23 cellular contexts compared by ENCODE assay signal in genomic region chr18:55592106-55592505, GRCh38. TPM values are rescaled to one million over a fixed set of nuclear protein-coding genes. Genes with fewer than 3 reads are reported as not detected.
DNase-seq lines count a peak whose midpoint lies in the region; ATAC-seq, FAIRE-seq and TF ChIP-seq lines count a peak whose summit lies in the region.
"Had no signal": no experiment of that assay in that cellular context is flagged by ENCODE, and none has a peak within 500 bp of the region (broad histone marks: within the 10 kb centered on the region; RNA-seq: fewer than 3 reads in every experiment).

No MANE protein-coding gene starts in this region.

- H4K20me1 ChIP-seq in IMR-90 (ENCODE audit: insufficient read depth, low read length) = no peaks in the 10 kb centered on the region
- H4K20me1 ChIP-seq in endothelial cell of umbilical vein (replicated peaks; ENCODE audit: control insufficient read depth, extremely low read depth, insufficient read depth, low read length) = no peaks in the 10 kb centered on the region
- no peaks in the 10 kb centered on the region for H4K20me1 ChIP-seq in osteoblast (ENCODE audit: insufficient read depth, low read length)
- H4K20me1 ChIP-seq: BLaER1 treated with 17β-estradiol and CSF1 and Interleukin-3, amounts not matched to agents 10 nM and 100 nM had no signal

- in situ Hi-C loops in IMR-90 (cut with MboI; ENCODE audit: low sequenced_read_pairs) = loop anchor here (10.0 kb wide), 1 partner anchor 183 kb away; no protein-coding TSS in a partner anchor

- dilution Hi-C loops in IMR-90 (cut with HindIII; ENCODE audit: low sequenced_read_pairs, unreplicated experiment) = no loop called here
- dilution Hi-C loops in endothelial cell of umbilical vein (cut with MboI; ENCODE audit: extremely low pct_ligation_motif_present, low sequenced_read_pairs) = no loop called here

- TF ChIP-seq CTCF in IMR-90 (conservative IDR thresholded peaks at IDR 0.05; ENCODE audit: low read depth, low read length) (no peak), endothelial cell of umbilical vein (IDR thresholded peaks at IDR 0.05; ENCODE audit: extremely low read depth in 1 of 2, insufficient read depth in 1 of 2, low read depth in 1 of 2, low read length in 2 of 2) (no peak), osteoblast (IDR thresholded peaks at IDR 0.05; ENCODE audit: extremely low read depth, low read depth, low read length) (no peak)

- H3K4me2 ChIP-seq in IMR-90 (ENCODE audit: low read depth, low read length) = no peak overlapping the region
- H3K4me2 ChIP-seq in endothelial cell of umbilical vein (ENCODE audit: insufficient read depth, low read length) = no peak overlapping the region
- no peak overlapping the region for H3K4me2 ChIP-seq in osteoblast (ENCODE audit: insufficient read depth, low read length)

- peak overlapping the region; percentile 5; the same call in 1 of the 2 replicates for H3K23ac ChIP-seq in IMR-90 (ENCODE audit: low read depth, low read length)

- H3K9me1 ChIP-seq in IMR-90 (ENCODE audit: insufficient read depth, low read length) (no peaks in the 10 kb centered on the region; the same call in 1 of the 2 replicates), endothelial cell of umbilical vein (replicated peaks; ENCODE audit: control insufficient read depth, extremely low read depth, insufficient read depth, low read length) (no peaks in the 10 kb centered on the region)

- H3K36me3 ChIP-seq in IMR-90 (ENCODE audit: control insufficient read depth, insufficient read depth, low read length) = no peaks in the 10 kb centered on the region
- H3K36me3 ChIP-seq in endothelial cell of umbilical vein (ENCODE audit: control insufficient read depth in 2 of 2, extremely low read depth in 1 of 2, insufficient read depth in 2 of 2, low read length in 2 of 2) = no peaks in the 10 kb centered on the region
- H3K36me3 ChIP-seq in osteoblast (ENCODE audit: insufficient read depth, low read length) = no peaks in the 10 kb centered on the region
- H3K36me3 ChIP-seq: BLaER1 treated with 17β-estradiol and CSF1 and Interleukin-3, amounts not matched to agents 10 nM and 100 nM; SJCRH30 had no signal

- no peak overlapping the region for H3K56ac ChIP-seq in IMR-90 (ENCODE audit: extremely low read depth, insufficient read depth, low read length)

- no peak overlapping the region for H2BK20ac ChIP-seq in IMR-90 (ENCODE audit: low read depth, low read length)

- H3K27me3 ChIP-seq in IMR-90 (ENCODE audit: control insufficient read depth, insufficient read depth, low read length) (no peaks in the 10 kb centered on the region), endothelial cell of umbilical vein (ENCODE audit: control insufficient read depth in 2 of 2, insufficient read depth in 2 of 2, low read length in 2 of 2) (no peaks in the 10 kb centered on the region), osteoblast (ENCODE audit: insufficient read depth, low read length) (no peaks in the 10 kb centered on the region)
- H3K27me3 ChIP-seq: BLaER1 treated with 17β-estradiol and CSF1 and Interleukin-3, amounts not matched to agents 10 nM and 100 nM; SJCRH30 had no signal

- WGBS in IMR-90 (ENCODE audit: extremely low coverage in 2 of 2, insufficient read length in 1 of 2), 2 experiments = no CpG with 5 or more reads among the region's 1 CpG

- H2BK120ac ChIP-seq in IMR-90 (ENCODE audit: low read depth, low read length) = 0 out of 2 replicates have a peak overlapping the region, but pooled peaks have one; percentile 29

- no peak overlapping the region for H3K14ac ChIP-seq in IMR-90 (replicated peaks; ENCODE audit: low read depth, low read length)

- no peak overlapping the region; the same call in 1 of the 2 replicates for H4K5ac ChIP-seq in IMR-90 (ENCODE audit: low read depth, low read length)

- peaks cover 0 to 9% of the 10 kb centered on the region in 2 experiments; a peak in 2 of 4 replicates for H3K79me1 ChIP-seq in IMR-90 (ENCODE audit: low read depth in 1 of 2, low read length in 2 of 2)

- no peak for FAIRE-seq in endothelial cell of umbilical vein (lab: Jason Lieb, UNC)
- FAIRE-seq: A204.1, GM12891, RCC 7860 had no signal

- H3K9me3 ChIP-seq in IMR-90 (ENCODE audit: control insufficient read depth, insufficient read depth, low read length) = no peaks in the 10 kb centered on the region
- no peaks in the 10 kb centered on the region for H3K9me3 ChIP-seq in endothelial cell of umbilical vein (replicated peaks; ENCODE audit: control insufficient read depth, insufficient read depth, low read length)
- H3K9me3 ChIP-seq in osteoblast (ENCODE audit: low read depth, low read length) = no peaks in the 10 kb centered on the region
- H3K9me3 ChIP-seq: SJCRH30 had no signal

- no peak for ATAC-seq in IMR-90 (ENCODE audit: low read depth)
- ATAC-seq: HCT116, SK-N-SH treated with all-trans-retinoic acid at 6 μM for 48 hours had no signal

- no peak overlapping the region for H2AK5ac ChIP-seq in IMR-90 (ENCODE audit: low read depth, low read length)

- no peak overlapping the region for H3K27ac ChIP-seq in IMR-90 (ENCODE audit: insufficient read depth, low read length)
- peak overlapping the region; percentile 16 for H3K27ac ChIP-seq in endothelial cell of umbilical vein (ENCODE audit: insufficient read depth, low read depth, low read length)
- H3K27ac ChIP-seq in osteoblast (ENCODE audit: low read depth, low read length) = peak overlapping the region; percentile 34
- H3K27ac ChIP-seq: BLaER1 treated with 17β-estradiol and CSF1 and Interleukin-3, amounts not matched to agents 10 nM and 100 nM; SJCRH30 had no signal

- CTCF ChIA-PET in IMR-90 (lab: Yijun Ruan, JAX) (no interaction called here), endothelial cell of umbilical vein (lab: Charles Lee) (interaction anchor here (1.2 to 1.3 kb wide), 2 partner anchors 11 to 190 kb away, joined by 3 to 6 read pairs; no protein-coding TSS in a partner anchor)

- H3K4me3 ChIP-seq in IMR-90 (ENCODE audit: insufficient read depth, low read depth, low read length) = no peak overlapping the region
- H3K4me3 ChIP-seq in endothelial cell of umbilical vein (replicated peaks in 1 of 3; ENCODE audit: insufficient read depth in 1 of 3, low read depth in 1 of 3, low read length in 3 of 3) = no peak overlapping the region
- no peak overlapping the region for H3K4me3 ChIP-seq in osteoblast (ENCODE audit: insufficient read depth, low read length)
- H3K4me3 ChIP-seq: BLaER1 treated with 17β-estradiol and CSF1 and Interleukin-3, amounts not matched to agents 10 nM and 100 nM; SJCRH30 had no signal

- intact Hi-C loops in IMR-90 (cut with micrococcal nuclease) = no loop called here
- intact Hi-C loops in endothelial cell of umbilical vein (cut with micrococcal nuclease) = no loop called here

- TF ChIP-seq RAD21 in IMR-90 (IDR thresholded peaks at IDR 0.05; ENCODE audit: low read length) = no peak

- H2BK5ac ChIP-seq in IMR-90 (ENCODE audit: low read depth, low read length, poor library complexity, severe bottlenecking) = no peak overlapping the region

- H2BK15ac ChIP-seq in IMR-90 (ENCODE audit: low read depth, low read length) = no peak overlapping the region

- DNase-seq in EL (peak; percentile 51), IMR-90 (no peak), endothelial cell of umbilical vein (ENCODE audit: low read depth, low spot score) (no peak), osteoblast (ENCODE audit: insufficient read length, low spot score, missing footprints) (no peak), DMS153 treated with DMSO at 0.1 percent for 48 hours (lab: John Stamatoyannopoulos, UW; ENCODE audit: unreplicated experiment) (no peak), NCI-H146 treated with DMSO at 0.1 percent for 48 hours (lab: John Stamatoyannopoulos, UW; ENCODE audit: unreplicated experiment) (no peak), NCI-H1417 (lab: John Stamatoyannopoulos, UW) (no peak)
- DNase-seq: AML-193; CD4-positive, alpha-beta T cell; DMS53; MM.1S; NCI-H1694 treated with DMSO at 0.1 percent for 48 hours; NCI-H2081; NCI-H2227 treated with DMSO at 0.1 percent for 48 hours; NCI-H510A; NCI-H69; SJCRH30 had no signal

- BruUV-seq in IMR-90 (replicated peaks; lab: Mats Ljungman, UMichigan) (no TSS peak), endothelial cell of umbilical vein (replicated peaks; lab: Mats Ljungman, UMichigan) (no TSS peak)

- H3K79me2 ChIP-seq in endothelial cell of umbilical vein (ENCODE audit: control insufficient read depth, insufficient read depth, low read length) = peaks cover 17% of the 10 kb centered on the region
- H3K79me2 ChIP-seq in osteoblast (ENCODE audit: insufficient read depth, low read length) = no peaks in the 10 kb centered on the region

- peaks cover 3% of the 10 kb centered on the region for H3K4me1 ChIP-seq in IMR-90 (ENCODE audit: control insufficient read depth, insufficient read depth, low read length)
- H3K4me1 ChIP-seq in endothelial cell of umbilical vein (ENCODE audit: control insufficient read depth, extremely low read depth, insufficient read depth, low read length) = peaks cover 7% of the 10 kb centered on the region
- H3K4me1 ChIP-seq in osteoblast (ENCODE audit: insufficient read depth, low read length) = peaks cover 13% of the 10 kb centered on the region
- H3K4me1 ChIP-seq: SJCRH30 had no signal

- H3K9ac ChIP-seq in IMR-90 (ENCODE audit: low read depth, low read length) = no peak overlapping the region
- H3K9ac ChIP-seq in endothelial cell of umbilical vein (replicated peaks; ENCODE audit: extremely low read depth, insufficient read depth, low read length) = no peak overlapping the region
- H3K9ac ChIP-seq: BLaER1 treated with 17β-estradiol and CSF1 and Interleukin-3, amounts not matched to agents 10 nM and 100 nM had no signal

- no peak overlapping the region for H3K4ac ChIP-seq in IMR-90 (ENCODE audit: low read depth, low read length)

- no peak overlapping the region for H2AK9ac ChIP-seq in IMR-90 (replicated peaks; ENCODE audit: low read depth, low read length, poor library complexity)

- H3K18ac ChIP-seq in IMR-90 (ENCODE audit: low read depth, low read length) = no peak overlapping the region

- H4K8ac ChIP-seq in IMR-90 (ENCODE audit: low read depth in 2 of 2, low read length in 2 of 2) = no peak overlapping the region

- no peak for TF ChIP-seq POLR2A in IMR-90 (IDR thresholded peaks at IDR 0.05; ENCODE audit: low read depth, low read length)
- no peak for TF ChIP-seq POLR2A in endothelial cell of umbilical vein (IDR thresholded peaks at IDR 0.05; ENCODE audit: low read depth, low read length)

- POLR2A ChIA-PET in IMR-90 (lab: Charles Lee; ENCODE audit: unreplicated experiment) (no interaction called here), endothelial cell of umbilical vein (lab: Charles Lee) (no interaction called here)

- no peak overlapping the region for H4K91ac ChIP-seq in IMR-90 (ENCODE audit: insufficient read depth, low read depth, low read length)

- H2AFZ ChIP-seq in IMR-90 (replicated peaks; ENCODE audit: low read length, poor library complexity) (no peak overlapping the region), endothelial cell of umbilical vein (ENCODE audit: low read depth, low read length) (peak overlapping the region; percentile 58), osteoblast (ENCODE audit: low read length) (peak overlapping the region; percentile 3)

RNA-seq across cellular contexts. Expression of gene TCF4, which starts 4.1 kb away (rescaled TPM):
- total RNA-seq in IMR-90 (2012; rRNA removed) (83.9 and 87.1 TPM in 2 replicates), endothelial cell of umbilical vein (374 and 390 TPM in 2 replicates), osteoblast (87.2 and 89.9 TPM in 2 replicates)
- polyA plus RNA-seq in IMR-90 (2012; rRNA removed) (29.0 and 30.0 TPM in 2 replicates), endothelial cell of umbilical vein (183 and 204 TPM in 2 replicates)
- polyA plus RNA-seq in IMR-90 (2012; cell fraction: cytosol; rRNA removed) = 9.9 and 15.3 TPM in 2 replicates
- polyA plus RNA-seq in IMR-90 (2012; cell fraction: nucleus; rRNA removed; ENCODE audit: low replicate concordance) = 22.4 and 46.6 TPM in 2 replicates
- polyA plus RNA-seq in endothelial cell of umbilical vein (2011; cell fraction: cytosol; rRNA removed) = 105 and 111 TPM in 2 replicates
- 339 and 369 TPM in 2 replicates for polyA plus RNA-seq in endothelial cell of umbilical vein (2011; cell fraction: nucleus; rRNA removed)
- polyA plus RNA-seq in endothelial cell of umbilical vein (2012) = 89.6 and 91.0 TPM in 2 replicates
- 1,051 and 1,092 TPM in 2 replicates for polyA minus RNA-seq in endothelial cell of umbilical vein
- polyA minus RNA-seq in endothelial cell of umbilical vein (2011; cell fraction: cytosol; rRNA and poly(A)+ RNA removed) = not detected
- 1,225 and 1,558 TPM in 2 replicates for polyA minus RNA-seq in endothelial cell of umbilical vein (2011; cell fraction: nucleus; rRNA and poly(A)+ RNA removed)
